ENCODE assay signal across 10 cellular contexts in genomic region chr22:30921108-30921507, GRCh38. TPM values are rescaled to one million over a fixed set of nuclear protein-coding genes. Genes with fewer than 3 reads are reported as not detected.
DNase-seq lines count a peak whose midpoint lies in the region; ATAC-seq and TF ChIP-seq lines count a peak whose summit lies in the region.
"Had no signal": no experiment of that assay in that cellular context is flagged by ENCODE, and none has a peak within 500 bp of the region (broad histone marks: within the 10 kb centered on the region; RNA-seq: fewer than 3 reads in every experiment).

No MANE protein-coding gene starts in this region.

- H3K4me3 Mint-ChIP-seq in activated naive CD8-positive, alpha-beta T cell, result peak overlapping the region; percentile 77
- H3K4me3 Mint-ChIP-seq: brain had no signal

- no peaks in the 10 kb centered on the region for H3K27me3 Mint-ChIP-seq in activated naive CD8-positive, alpha-beta T cell

- DNase-seq in AG10803 (ENCODE audit: low read depth), result peak; percentile 11
- DNase-seq in left colon, result no peak
- DNase-seq in substantia nigra (lab: John Stamatoyannopoulos, UW), result no peak
- DNase-seq: GOT3 had no signal

- H3K27ac Mint-ChIP-seq in activated naive CD8-positive, alpha-beta T cell, result peak overlapping the region; percentile 97
- H3K27ac Mint-ChIP-seq: brain had no signal

- H3K9me3 Mint-ChIP-seq in activated naive CD8-positive, alpha-beta T cell (ENCODE audit: low read depth), result no peaks in the 10 kb centered on the region

- H3K4me1 ChIP-seq in mononuclear cell (ENCODE audit: insufficient read depth, low read length), result peaks cover 18% of the 10 kb centered on the region

- peaks cover 45% of the 10 kb centered on the region for H3K4me1 Mint-ChIP-seq in activated naive CD8-positive, alpha-beta T cell (ENCODE audit: low read depth)

- ATAC-seq in HG03354 (IDR thresholded peaks at IDR 0.05; ENCODE audit: poor library complexity, severe bottlenecking, unreplicated experiment) (no peak), GM21515 (IDR thresholded peaks at IDR 0.05; ENCODE audit: unreplicated experiment) (no peak), left colon (no peak)

- peak overlapping the region; percentile 59 for H3K4me3 ChIP-seq in AG10803 (ENCODE audit: low read length)
- H3K4me3 ChIP-seq in GM12875 (ENCODE audit: low read depth, low read length), result peak overlapping the region; percentile 36
- peak overlapping the region; percentile 41 for H3K4me3 ChIP-seq in mononuclear cell (ENCODE audit: low read length)

- H3K27me3 ChIP-seq in mononuclear cell (ENCODE audit: insufficient read depth, low read length), result no peaks in the 10 kb centered on the region

- H3K36me3 Mint-ChIP-seq in activated naive CD8-positive, alpha-beta T cell, result peaks cover 11% of the 10 kb centered on the region

- intact Hi-C loops in left colon (cut with DNase I, micrococcal nuclease), result no loop called here

- no peak overlapping the region for H3K27ac ChIP-seq in substantia nigra (ENCODE audit: low read depth, low read length, poor library complexity, severe bottlenecking)

- TF ChIP-seq CTCF in AG10803 (conservative IDR thresholded peaks at IDR 0.05; ENCODE audit: low read length) (no peak), GM12875 (IDR thresholded peaks at IDR 0.05; ENCODE audit: borderline replicate concordance, insufficient read depth, low read depth, low read length) (no peak)

- H3K9me3 ChIP-seq in mononuclear cell (ENCODE audit: low read depth, low read length), result no peaks in the 10 kb centered on the region

RNA-seq across cellular contexts. Expression of gene MORC2, which starts 47.5 kb away (rescaled TPM):
- 12.9 TPM for total RNA-seq in mononuclear cell
- 10 to 100 TPM; 17.7 to 21.1 TPM for total RNA-seq in left colon

RNA-seq across cellular contexts. Expression of gene TUG1, which starts 48.0 kb away (rescaled TPM):
- total RNA-seq in mononuclear cell (82.0 TPM), left colon (10 to 100 TPM; 67.4 to 72.1 TPM)
